ENCODE assay signal across 8 cellular contexts in genomic region chr17:1147664-1148063, GRCh38. TPM values are rescaled to one million over a fixed set of nuclear protein-coding genes. Genes with fewer than 3 reads are reported as not detected.
A peak's percentile ranks its signal among the peaks of the same experiment; 100 is the strongest.
DNase-seq lines count a peak whose midpoint lies in the region; ATAC-seq, FAIRE-seq and TF ChIP-seq lines count a peak whose summit lies in the region.

No MANE protein-coding gene starts in this region.

- no peak overlapping the region for H3K27ac Mint-ChIP-seq in activated naive CD8-positive, alpha-beta T cell treated with anti-CD3 and anti-CD28 coated beads for 36 hours
- H3K27ac Mint-ChIP-seq in activated T-helper 2 cell treated with anti-CD3 and anti-CD28 coated beads, Interferon-gamma antibody, Interleukin-2, Interleukin-4, amounts not matched to agents 10 μg/mL and 5 μg/mL and 100 μg/mL, durations not matched to agents 14 hours and 24 hours and 36 hours, result no peak overlapping the region

- H3K27me3 ChIP-seq in SJSA1 (replicated peaks), result no peaks in the 10 kb centered on the region
- no peaks in the 10 kb centered on the region for H3K27me3 ChIP-seq in transverse colon

- H3K36me3 ChIP-seq in SJSA1 (no peaks in the 10 kb centered on the region), transverse colon (no peaks in the 10 kb centered on the region)

- H3K9me3 ChIP-seq in A549 (no peaks in the 10 kb centered on the region), SJSA1 (replicated peaks) (no peaks in the 10 kb centered on the region), transverse colon (no peaks in the 10 kb centered on the region)

- DNase-seq in A549 (ENCODE audit: low read depth in 1 of 2, low spot score in 1 of 2) (peak; percentile 87 to 88), HT1080 (ENCODE audit: low read depth) (peak; percentile 68), SJSA1 (ENCODE audit: low read depth in 1 of 2, low spot score in 2 of 2) (peak; percentile 40 to 66), glomerular visceral epithelial cell (ENCODE audit: extremely low spot score) (peak; percentile 78), transverse colon (peak; percentile 88)
- no peak for DNase-seq in activated naive CD8-positive, alpha-beta T cell treated with anti-CD3 and anti-CD28 coated beads for 36 hours
- DNase-seq in activated T-helper 2 cell treated with anti-CD3 and anti-CD28 coated beads, Interferon-gamma antibody, Interleukin-2, Interleukin-4, amounts not matched to agents 10 μg/mL and 5 μg/mL and 100 μg/mL, durations not matched to agents 14 hours and 24 hours and 36 hours (ENCODE audit: low spot score), result no peak

- no peaks in the 10 kb centered on the region for H3K27me3 Mint-ChIP-seq in activated naive CD8-positive, alpha-beta T cell treated with anti-CD3 and anti-CD28 coated beads for 36 hours
- H3K27me3 Mint-ChIP-seq in activated T-helper 2 cell treated with anti-CD3 and anti-CD28 coated beads, Interferon-gamma antibody, Interleukin-2, Interleukin-4, amounts not matched to agents 10 μg/mL and 5 μg/mL and 100 μg/mL, durations not matched to agents 14 hours and 24 hours and 36 hours (ENCODE audit: low read depth), result no peaks in the 10 kb centered on the region

- H3K27ac ChIP-seq in A549 (peak overlapping the region in 1 of 2 experiments; percentile 39; a peak in 2 of 6 replicates), SJSA1 (no peak overlapping the region), transverse colon (peak overlapping the region in 1 of 4 donors; percentile 4)

- H3K4me3 Mint-ChIP-seq in activated naive CD8-positive, alpha-beta T cell treated with anti-CD3 and anti-CD28 coated beads for 36 hours, result no peak overlapping the region
- H3K4me3 Mint-ChIP-seq in activated T-helper 2 cell treated with anti-CD3 and anti-CD28 coated beads, Interferon-gamma antibody, Interleukin-2, Interleukin-4, amounts not matched to agents 10 μg/mL and 5 μg/mL and 100 μg/mL, durations not matched to agents 14 hours and 24 hours and 36 hours (ENCODE audit: low read depth), result no peak overlapping the region

- peaks cover 6% of the 10 kb centered on the region for H3K9me3 Mint-ChIP-seq in activated naive CD8-positive, alpha-beta T cell treated with anti-CD3 and anti-CD28 coated beads for 36 hours
- H3K9me3 Mint-ChIP-seq in activated T-helper 2 cell treated with anti-CD3 and anti-CD28 coated beads, Interferon-gamma antibody, Interleukin-2, Interleukin-4, amounts not matched to agents 10 μg/mL and 5 μg/mL and 100 μg/mL, durations not matched to agents 14 hours and 24 hours and 36 hours, result no peaks in the 10 kb centered on the region

- 30% methylated on average over 8 of the region's 8 CpGs for WGBS in A549 (ENCODE audit: missing lambda C conversion rate)
- WGBS in transverse colon (ENCODE audit: low coverage in 1 of 2), 2 donors, result 53 to 82% methylated on average over 2 to 8 of the region's 8 CpGs

- peak; percentile 36 for FAIRE-seq in A549 (lab: Jason Lieb, UNC)

- H3K4me3 ChIP-seq in A549 (no peak overlapping the region), SJSA1 (no peak overlapping the region), transverse colon (no peak overlapping the region)

- TF ChIP-seq EP300 in A549 (IDR thresholded peaks at IDR 0.05), result no peak
- TF ChIP-seq EP300 in transverse colon (IDR thresholded peaks at IDR 0.05; ENCODE audit: low read depth), result no peak

- TF ChIP-seq CTCF in A549 (IDR thresholded peaks at IDR 0.05) (peak; percentile 74), transverse colon (IDR thresholded peaks at IDR 0.05) (peak; percentile 26 to 81 (median 55))

- 0 out of 3 replicates have a peak overlapping the region, but pooled peaks have one; percentile 9 for H3K4me2 ChIP-seq in A549

- POLR2A ChIA-PET in A549 (lab: Yijun Ruan, JAX), result interaction anchor here (1.1 to 1.7 kb wide), 3 partner anchors 10 to 89 kb away, joined by 3 to 7 read pairs (median 5); no protein-coding TSS in a partner anchor

- no peaks in the 10 kb centered on the region for H3K36me3 Mint-ChIP-seq in activated naive CD8-positive, alpha-beta T cell treated with anti-CD3 and anti-CD28 coated beads for 36 hours
- H3K36me3 Mint-ChIP-seq in activated T-helper 2 cell treated with anti-CD3 and anti-CD28 coated beads, Interferon-gamma antibody, Interleukin-2, Interleukin-4, amounts not matched to agents 10 μg/mL and 5 μg/mL and 100 μg/mL, durations not matched to agents 14 hours and 24 hours and 36 hours (ENCODE audit: low read depth), result no peaks in the 10 kb centered on the region

- H3K4me1 ChIP-seq in A549, result 0 out of 3 replicates have a peak, but pooled peaks cover 5% of the 10 kb centered on the region
- H3K4me1 ChIP-seq in SJSA1 (replicated peaks), result no peaks in the 10 kb centered on the region
- peaks cover 0 to 8% (median 0%) of the 10 kb centered on the region in 4 donors for H3K4me1 ChIP-seq in transverse colon

- CTCF ChIA-PET in A549 (lab: Yijun Ruan, JAX), result interaction anchor here (0.7 to 17.8 kb wide), 35 partner anchors 9 to 150 kb away, joined by 3 to 335 read pairs (median 5); partner anchors contain the start of gene ABR

- TF ChIP-seq POLR2A in A549 (IDR thresholded peaks at IDR 0.05; ENCODE audit: low read length) (no peak), transverse colon (IDR thresholded peaks at IDR 0.05) (no peak)

- peak; percentile 86 to 93 for TF ChIP-seq RAD21 in A549 (conservative IDR thresholded peaks at IDR 0.05 in 1 of 2, IDR thresholded peaks at IDR 0.05 in 1 of 2)

- intact Hi-C loops in transverse colon (cut with DNase I; ENCODE audit: low total_unique reads), result no loop called here
- intact Hi-C loops in activated T-helper 2 cell treated with anti-CD3 and anti-CD28 coated beads, Interferon-gamma antibody, Interleukin-2, Interleukin-4, amounts not matched to agents 10 μg/mL and 5 μg/mL and 100 μg/mL, durations not matched to agents 14 hours and 24 hours and 36 hours (cut with micrococcal nuclease), result no loop called here

- in situ Hi-C loops in transverse colon (cut with MboI; ENCODE audit: low pct_ligation_motif_present in 1 of 4, low pct_unique_long_range_greater_than_20kb in 1 of 4, low sequenced_read_pairs in 3 of 4), result no loop called here

- H3K4me1 Mint-ChIP-seq in activated naive CD8-positive, alpha-beta T cell treated with anti-CD3 and anti-CD28 coated beads for 36 hours, result no peaks in the 10 kb centered on the region
- H3K4me1 Mint-ChIP-seq in activated T-helper 2 cell treated with anti-CD3 and anti-CD28 coated beads, Interferon-gamma antibody, Interleukin-2, Interleukin-4, amounts not matched to agents 10 μg/mL and 5 μg/mL and 100 μg/mL, durations not matched to agents 14 hours and 24 hours and 36 hours (ENCODE audit: low read depth), result no peaks in the 10 kb centered on the region

- ATAC-seq in A549 (peak; percentile 86 to 92), HG02885 (IDR thresholded peaks at IDR 0.05; ENCODE audit: poor library complexity, unreplicated experiment) (no peak)

TF ChIP-seq in A549, 52 proteins besides CTCF, POLR2A, EP300 and RAD21:
- TF ChIP-seq HMGXB4 (CRISPR knock-in tag; IDR thresholded peaks at IDR 0.05; ENCODE audit: borderline replicate concordance) (no peak), SMC3 (IDR thresholded peaks at IDR 0.05) (peak; percentile 87), MAZ (IDR thresholded peaks at IDR 0.05; ENCODE audit: borderline replicate concordance, low read depth, low read length) (no peak), HEYL (CRISPR knock-in tag; IDR thresholded peaks at IDR 0.05) (no peak), E2F6 (IDR thresholded peaks at IDR 0.05; ENCODE audit: borderline replicate concordance, low read depth) (peak; percentile 27; the same call in 1 of the 2 replicates), MYC (IDR thresholded peaks at IDR 0.05; ENCODE audit: borderline replicate concordance, low read length) (peak; percentile 66; the same call in 1 of the 2 replicates), RCOR1 (IDR thresholded peaks at IDR 0.05; ENCODE audit: low read depth, low read length) (no peak)
- TF ChIP-seq, protein P1, sequence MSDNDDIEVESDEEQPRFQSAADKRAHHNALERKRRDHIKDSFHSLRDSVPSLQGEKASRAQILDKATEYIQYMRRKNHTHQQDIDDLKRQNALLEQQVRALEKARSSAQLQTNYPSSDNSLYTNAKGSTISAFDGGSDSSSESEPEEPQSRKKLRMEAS (IDR thresholded peaks at IDR 0.05), result peak; percentile 82

RNA-seq across cellular contexts. Expression of gene ABR, which starts 32.1 kb away (rescaled TPM):
- 62.5 and 70.9 TPM in 2 replicates for polyA plus RNA-seq in A549 (2011; rRNA removed)
- 128 and 131 TPM in 2 replicates for polyA plus RNA-seq in A549 (2012; cell fraction: cytosol; rRNA removed)
- polyA plus RNA-seq in A549 (2012; cell fraction: nucleus; rRNA removed), result 168 and 237 TPM in 2 replicates
- 68.8 to 78.0 TPM (median 73.8 TPM) in 3 replicates for polyA plus RNA-seq in A549 (2017; fragmentation: RNase III; extraction: RNeasy Plus Mini Kit Qiagen cat#74134 plus additional on column Dnase treatment)
- polyA minus RNA-seq in A549 (2011; rRNA and poly(A)+ RNA removed), result 103 and 133 TPM in 2 replicates
- total RNA-seq in HT1080 (2014; rRNA removed; shearing (Covaris generic)), result 64.7 and 71.2 TPM in 2 replicates
- 77.9 and 83.3 TPM in 2 replicates for polyA plus RNA-seq in HT1080 (2015; cell fraction: cytosol; rRNA removed)
- 115 and 122 TPM in 2 replicates for polyA plus RNA-seq in HT1080 (2015; cell fraction: nucleus; rRNA removed)
- total RNA-seq in SJSA1 (2014; rRNA removed; shearing (Covaris generic)), result 7.3 and 16.7 TPM in 2 replicates
- 1,000 to 10,000 TPM in 1 of 4 donors, 100 to 1,000 TPM in 3; 286 to 1,099 (median 522) TPM for total RNA-seq in transverse colon
- total RNA-seq in activated naive CD8-positive, alpha-beta T cell treated with anti-CD3 and anti-CD28 coated beads for 36 hours, result 10 to 100 TPM; 31.6 to 35.1 TPM
- total RNA-seq in activated T-helper 2 cell treated with anti-CD3 and anti-CD28 coated beads, Interferon-gamma antibody, Interleukin-2, Interleukin-4, amounts not matched to agents 10 μg/mL and 5 μg/mL and 100 μg/mL, durations not matched to agents 14 hours and 24 hours and 36 hours, result 69.3 and 75.3 TPM in 2 replicates

Comparison
In these comparisons a context has a peak if more than half of its experiments do, and no peak if none do; other contexts are left out.
1. DNase-seq: peak in A549 (2 of 2), HT1080 (single experiment), SJSA1 (2 of 2), glomerular visceral epithelial cell (single experiment) and transverse colon (single experiment); none in activated naive CD8-positive, alpha-beta T cell treated with anti-CD3 and anti-CD28 coated beads for 36 hours (single experiment) and activated T-helper 2 cell treated with anti-CD3 and anti-CD28 coated beads, Interferon-gamma antibody, Interleukin-2, Interleukin-4, amounts not matched to agents 10 μg/mL and 5 μg/mL and 100 μg/mL, durations not matched to agents 14 hours and 24 hours and 36 hours (single experiment).